ENCODE assay signal across 1 cellular context in the genomic region with DNA sequence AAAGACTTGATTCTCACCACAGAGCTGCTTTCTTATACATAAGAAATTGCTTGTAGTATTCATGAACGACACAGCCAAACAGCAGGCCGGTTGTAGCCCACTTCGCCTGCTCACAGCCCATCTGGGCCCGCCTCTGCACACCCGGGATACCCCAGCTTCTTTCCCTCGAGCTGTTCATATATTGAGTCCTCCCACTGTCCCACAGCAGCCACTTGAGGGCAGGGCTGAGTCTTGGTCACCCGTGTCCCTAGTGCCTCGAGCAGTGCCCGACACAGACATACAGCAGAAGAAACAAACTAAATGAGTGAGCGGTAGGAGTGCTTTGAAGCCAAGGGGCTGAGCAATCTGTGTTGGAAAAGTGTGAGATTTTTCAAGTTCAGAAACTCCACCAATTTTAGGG.
TF ChIP-seq lines count a peak whose summit lies in the region.

No MANE protein-coding gene starts in this region.

TF ChIP-seq in SK-N-SH treated with all-trans-retinoic acid at 6 μM for 48 hours, 23 proteins besides CTCF, POLR2A, EP300 and RAD21 (continued from another document):
- no peak for TF ChIP-seq BACH2 (CRISPR knock-in tag; IDR thresholded peaks at IDR 0.05; ENCODE audit: borderline replicate concordance)
- no peak for TF ChIP-seq ZNF70 (CRISPR knock-in tag; IDR thresholded peaks at IDR 0.05)
- TF ChIP-seq TCF4 (CRISPR knock-in tag; IDR thresholded peaks at IDR 0.05; ENCODE audit: borderline replicate concordance), result no peak
- no peak for TF ChIP-seq CSRNP3 (CRISPR knock-in tag; IDR thresholded peaks at IDR 0.05)
- no peak for TF ChIP-seq ZNF8 (CRISPR knock-in tag; IDR thresholded peaks at IDR 0.05)
- no peak for TF ChIP-seq TSHZ2 (CRISPR knock-in tag; IDR thresholded peaks at IDR 0.05)
- TF ChIP-seq RARB (CRISPR knock-in tag; IDR thresholded peaks at IDR 0.05), result no peak
- TF ChIP-seq CSDC2 (CRISPR knock-in tag; IDR thresholded peaks at IDR 0.05), result no peak
